ENCODE assay signal across 11 cellular contexts in genomic region chrX:71636438-71637252, GRCh38. TPM values are rescaled to one million over a fixed set of nuclear protein-coding genes. Genes with fewer than 3 reads are reported as not detected.
DNase-seq lines count a peak whose midpoint lies in the region; ATAC-seq, FAIRE-seq and TF ChIP-seq lines count a peak whose summit lies in the region.
"Had no signal": no experiment of that assay in that cellular context is flagged by ENCODE, and none has a peak within 500 bp of the region (broad histone marks: within the 10 kb centered on the region; RNA-seq: fewer than 3 reads in every experiment).

No MANE protein-coding gene starts in this region.

- TF ChIP-seq RAD21 in K562 (CRISPR knock-in tag; conservative IDR thresholded peaks at IDR 0.05 in 1 of 2, IDR thresholded peaks at IDR 0.05 in 1 of 2) = no peak

- no peaks in the 10 kb centered on the region for H3F3A ChIP-seq in MM.1S (ENCODE audit: insufficient read depth, low read length)

- H3K9me2 ChIP-seq in MM.1S (replicated peaks; ENCODE audit: insufficient read depth, low read length) = no peaks in the 10 kb centered on the region

- no peaks in the 10 kb centered on the region for H3K9me3 Mint-ChIP-seq in activated naive CD4-positive, alpha-beta T cell treated with anti-CD3 and anti-CD28 coated beads for 36 hours
- H3K9me3 Mint-ChIP-seq in activated naive CD4-positive, alpha-beta T cell treated with anti-CD3 and anti-CD28 coated beads, Interleukin-2, amount 10 ng/mL, durations not matched to agents 7 days and 5 days = no peaks in the 10 kb centered on the region
- H3K9me3 Mint-ChIP-seq in stimulated activated naive CD8-positive, alpha-beta T cell treated with anti-CD3 and anti-CD28 coated beads, Interleukin-15, Interleukin-2, amounts not matched to agents 100 ng/mL and 50 ng/mL, for 24 hours = no peaks in the 10 kb centered on the region
- H3K9me3 Mint-ChIP-seq: neural crest cell had no signal

- H3K27ac ChIP-seq in MM.1S (ENCODE audit: low read length) (peak overlapping the region; percentile 52), K562 (ENCODE audit: extremely low read depth, low read depth, low read length) (no peak overlapping the region)
- H3K27ac ChIP-seq: hepatocyte had no signal

- H3K4me3 Mint-ChIP-seq in activated naive CD4-positive, alpha-beta T cell treated with anti-CD3 and anti-CD28 coated beads for 36 hours = no peak overlapping the region
- no peak overlapping the region for H3K4me3 Mint-ChIP-seq in activated naive CD4-positive, alpha-beta T cell treated with anti-CD3 and anti-CD28 coated beads, Interleukin-2, amount 10 ng/mL, durations not matched to agents 7 days and 5 days
- peak overlapping the region; percentile 51 for H3K4me3 Mint-ChIP-seq in stimulated activated naive CD8-positive, alpha-beta T cell treated with anti-CD3 and anti-CD28 coated beads, Interleukin-15, Interleukin-2, amounts not matched to agents 100 ng/mL and 50 ng/mL, for 24 hours
- H3K4me3 Mint-ChIP-seq: brain, neural crest cell had no signal

- H3K4me3 ChIP-seq in MM.1S (ENCODE audit: low read length) (no peak overlapping the region; the same call in 1 of the 2 replicates), K562 (no peak overlapping the region)
- H3K4me3 ChIP-seq: hepatocyte had no signal

- H3K36me3 ChIP-seq in MM.1S (replicated peaks; ENCODE audit: insufficient read depth, low read length) (no peaks in the 10 kb centered on the region), K562 (ENCODE audit: control insufficient read depth, insufficient read depth, low read length) (no peaks in the 10 kb centered on the region)

- H3K4me2 ChIP-seq in MM.1S (ENCODE audit: low read depth, low read length) (peak overlapping the region; percentile 23; the same call in 1 of the 2 replicates), K562 (ENCODE audit: insufficient read depth, low read length) (no peak overlapping the region)
- H3K4me2 ChIP-seq: hepatocyte had no signal

- H3K27me3 ChIP-seq in MM.1S (replicated peaks; ENCODE audit: insufficient read depth, low read length) (no peaks in the 10 kb centered on the region), K562 (ENCODE audit: control insufficient read depth in 2 of 2, insufficient read depth in 2 of 2, low read length in 2 of 2) (no peaks in the 10 kb centered on the region)
- H3K27me3 ChIP-seq: hepatocyte had no signal

- no peak for FAIRE-seq in K562 (lab: Jason Lieb, UNC)

- peak overlapping the region; percentile 61 for H3K27ac Mint-ChIP-seq in activated naive CD4-positive, alpha-beta T cell treated with anti-CD3 and anti-CD28 coated beads for 36 hours
- H3K27ac Mint-ChIP-seq in activated naive CD4-positive, alpha-beta T cell treated with anti-CD3 and anti-CD28 coated beads, Interleukin-2, amount 10 ng/mL, durations not matched to agents 7 days and 5 days = no peak overlapping the region
- H3K27ac Mint-ChIP-seq in stimulated activated naive CD8-positive, alpha-beta T cell treated with anti-CD3 and anti-CD28 coated beads, Interleukin-15, Interleukin-2, amounts not matched to agents 100 ng/mL and 50 ng/mL, for 24 hours = no peak overlapping the region

- H3K9ac ChIP-seq in MM.1S (ENCODE audit: low read length) (peak overlapping the region; percentile 19; the same call in 1 of the 2 replicates), K562 (ENCODE audit: insufficient read depth in 1 of 2, low read depth in 2 of 2, low read length in 2 of 2) (no peak overlapping the region)

- H4K20me1 ChIP-seq in MM.1S (ENCODE audit: insufficient read depth, low read length) = no peaks in the 10 kb centered on the region
- no peaks in the 10 kb centered on the region for H4K20me1 ChIP-seq in K562 (replicated peaks; ENCODE audit: control insufficient read depth, insufficient read depth, low read length)

- intact Hi-C loops in activated naive CD4-positive, alpha-beta T cell treated with anti-CD3 and anti-CD28 coated beads for 36 hours (cut with micrococcal nuclease) = loop anchor here (5.0 kb wide), 1 partner anchor 104 kb away; the partner anchor contains the start of gene OGT
- intact Hi-C loops in K562 (cut with micrococcal nuclease) = no loop called here

- in situ Hi-C loops in K562 (cut with MboI) = no loop called here

- no peaks in the 10 kb centered on the region for H3K9me1 ChIP-seq in K562 (ENCODE audit: control insufficient read depth, insufficient read depth, low read length)

- no peaks in the 10 kb centered on the region for H3K27me3 Mint-ChIP-seq in activated naive CD4-positive, alpha-beta T cell treated with anti-CD3 and anti-CD28 coated beads for 36 hours (ENCODE audit: low read depth)
- no peaks in the 10 kb centered on the region for H3K27me3 Mint-ChIP-seq in activated naive CD4-positive, alpha-beta T cell treated with anti-CD3 and anti-CD28 coated beads, Interleukin-2, amount 10 ng/mL, durations not matched to agents 7 days and 5 days
- H3K27me3 Mint-ChIP-seq in stimulated activated naive CD8-positive, alpha-beta T cell treated with anti-CD3 and anti-CD28 coated beads, Interleukin-15, Interleukin-2, amounts not matched to agents 100 ng/mL and 50 ng/mL, for 24 hours = no peaks in the 10 kb centered on the region
- H3K27me3 Mint-ChIP-seq: brain had no signal

- no peak for TF ChIP-seq POLR2A in K562 (conservative IDR thresholded peaks at IDR 0.05)

- no TSS peak for BruUV-seq in K562 (replicated peaks; lab: Mats Ljungman, UMichigan)

- peak; percentile 27 for DNase-seq in activated naive CD4-positive, alpha-beta T cell treated with anti-CD3 and anti-CD28 coated beads for 36 hours
- DNase-seq in activated naive CD4-positive, alpha-beta T cell treated with anti-CD3 and anti-CD28 coated beads, Interleukin-2, amount 10 ng/mL, durations not matched to agents 7 days and 5 days = no peak
- DNase-seq in MM.1S (peak; percentile 83), K562 (ENCODE audit: extremely low read depth in 1 of 4, low spot score in 3 of 4) (no peak), hepatic stellate cell (ENCODE audit: low spot score) (no peak)

- peaks cover 24% of the 10 kb centered on the region for H3K4me1 ChIP-seq in MM.1S (ENCODE audit: low read length)
- no peaks in the 10 kb centered on the region; a peak in 1 of 5 replicates for H3K4me1 ChIP-seq in K562 (replicated peaks in 1 of 2; ENCODE audit: control insufficient read depth in 2 of 2, insufficient read depth in 2 of 2, low read length in 2 of 2)

- CTCF ChIA-PET in activated naive CD4-positive, alpha-beta T cell treated with anti-CD3 and anti-CD28 coated beads for 36 hours (lab: Charles Lee) = interaction anchor here (1.2 kb wide), 1 partner anchor 14 kb away, joined by 9 read pairs; no protein-coding TSS in a partner anchor
- CTCF ChIA-PET in activated naive CD4-positive, alpha-beta T cell treated with anti-CD3 and anti-CD28 coated beads, Interleukin-2, amount 10 ng/mL, durations not matched to agents 7 days and 5 days (lab: Charles Lee) = interaction anchor here (1.2 kb wide), 1 partner anchor 13 kb away, joined by 4 read pairs; no protein-coding TSS in a partner anchor
- CTCF ChIA-PET in K562 (lab: Yijun Ruan, JAX; ENCODE audit: low intra/inter-chr PET ratio) = no interaction called here

- 20% methylated on average over 8 of the region's 9 CpGs for WGBS in K562 (ENCODE audit: insufficient coverage, low coverage, missing lambda C conversion rate)

- peaks cover 17% of the 10 kb centered on the region for H3K4me1 Mint-ChIP-seq in activated naive CD4-positive, alpha-beta T cell treated with anti-CD3 and anti-CD28 coated beads for 36 hours (ENCODE audit: low read depth)
- H3K4me1 Mint-ChIP-seq in activated naive CD4-positive, alpha-beta T cell treated with anti-CD3 and anti-CD28 coated beads, Interleukin-2, amount 10 ng/mL, durations not matched to agents 7 days and 5 days = peaks cover 17% of the 10 kb centered on the region
- peaks cover 12% of the 10 kb centered on the region for H3K4me1 Mint-ChIP-seq in stimulated activated naive CD8-positive, alpha-beta T cell treated with anti-CD3 and anti-CD28 coated beads, Interleukin-15, Interleukin-2, amounts not matched to agents 100 ng/mL and 50 ng/mL, for 24 hours (ENCODE audit: low read depth)
- H3K4me1 Mint-ChIP-seq: brain, neural crest cell had no signal

- ATAC-seq in K562 (peak; percentile 35; the same call in 1 of the 3 replicates), GM18907 (IDR thresholded peaks at IDR 0.05; ENCODE audit: unreplicated experiment) (no peak), GM21529 (IDR thresholded peaks at IDR 0.05; ENCODE audit: unreplicated experiment) (no peak)

- H3K79me2 ChIP-seq in MM.1S (ENCODE audit: low read length) (no peaks in the 10 kb centered on the region), K562 (ENCODE audit: control insufficient read depth, insufficient read depth, low read length) (no peaks in the 10 kb centered on the region)
- H3K79me2 ChIP-seq: hepatocyte had no signal

- H3K36me3 Mint-ChIP-seq in activated naive CD4-positive, alpha-beta T cell treated with anti-CD3 and anti-CD28 coated beads for 36 hours (ENCODE audit: low read depth) = no peaks in the 10 kb centered on the region
- no peaks in the 10 kb centered on the region for H3K36me3 Mint-ChIP-seq in activated naive CD4-positive, alpha-beta T cell treated with anti-CD3 and anti-CD28 coated beads, Interleukin-2, amount 10 ng/mL, durations not matched to agents 7 days and 5 days
- no peaks in the 10 kb centered on the region for H3K36me3 Mint-ChIP-seq in stimulated activated naive CD8-positive, alpha-beta T cell treated with anti-CD3 and anti-CD28 coated beads, Interleukin-15, Interleukin-2, amounts not matched to agents 100 ng/mL and 50 ng/mL, for 24 hours (ENCODE audit: low read depth)
- H3K36me3 Mint-ChIP-seq: brain had no signal

- no peaks in the 10 kb centered on the region for H3K9me3 ChIP-seq in MM.1S (replicated peaks; ENCODE audit: insufficient read depth, low read length)
- H3K9me3 ChIP-seq in K562 (replicated peaks; ENCODE audit: control insufficient read depth, insufficient read depth, low read depth, low read length) = no peaks in the 10 kb centered on the region

- TF ChIP-seq EP300 in K562 (IDR thresholded peaks at IDR 0.05; ENCODE audit: low read length) = no peak

- no peak for TF ChIP-seq CTCF in MM.1S (IDR thresholded peaks at IDR 0.05; ENCODE audit: low read length)
- no peak for TF ChIP-seq CTCF in K562 (IDR thresholded peaks at IDR 0.05 in 2 of 3, conservative IDR thresholded peaks at IDR 0.05 in 1 of 3; ENCODE audit: insufficient read depth in 2 of 3, low read depth in 1 of 3, low read length in 3 of 3)

- H2AFZ ChIP-seq in MM.1S (ENCODE audit: low read length) = peak overlapping the region; percentile 51
- H2AFZ ChIP-seq in K562 (ENCODE audit: low read depth, low read length) = no peak overlapping the region
- H2AFZ ChIP-seq: hepatocyte had no signal

- POLR2A ChIA-PET in K562 (lab: Yijun Ruan, JAX) = no interaction called here

RNA-seq across cellular contexts. Expression of gene CXCR3, which starts 18.3 kb away (rescaled TPM):
- 1 to 10 TPM; 2.1 to 2.5 TPM for total RNA-seq in activated naive CD4-positive, alpha-beta T cell treated with anti-CD3 and anti-CD28 coated beads for 36 hours
- not detected in 2 replicates for total RNA-seq in K562 (2011; cell fraction: chromatin; rRNA removed; ENCODE audit: low replicate concordance)
- total RNA-seq in K562 (2011; cell fraction: nucleolus; rRNA removed) = not detected in 2 replicates
- total RNA-seq in K562 (2011; cell fraction: nucleoplasm; rRNA removed) = not detected in 2 replicates
- not detected in 2 replicates for total RNA-seq in K562 (2014; rRNA removed)
- total RNA-seq in K562 (2014; rRNA removed; fragmentation: Illumina TruSeq; extraction: Trizol) = not detected in 2 replicates
- total RNA-seq in K562 (2015; rRNA removed; fragmentation: Illumina TruSeq; extraction: Trizol) = not detected in 2 replicates
- total RNA-seq in K562 (2021) = not detected in 2 replicates
- polyA plus RNA-seq in K562 (2011; rRNA removed) = not detected in 2 replicates
- polyA plus RNA-seq in K562 (2011; cell fraction: cytosol; rRNA removed) = not detected in 2 replicates
- polyA plus RNA-seq in K562 (2011; cell fraction: nucleus; rRNA removed) = not detected in 2 replicates
- not detected in 2 replicates for polyA plus RNA-seq in K562 (2012)
- polyA plus RNA-seq in K562 (2014; fragmentation: Illumina TruSeq; extraction: Trizol) = not detected in 2 replicates
- polyA plus RNA-seq in K562 (2014; fragmentation: Nextera tagmentation; extraction: Ambion mirVana) = not detected
- not detected in 2 replicates for polyA plus RNA-seq in K562 (2014; rRNA removed)
- not detected in 2 replicates for polyA minus RNA-seq in K562 (2011; rRNA and poly(A)+ RNA removed)
- not detected in 2 replicates for polyA minus RNA-seq in K562 (2011; cell fraction: cytosol; rRNA and poly(A)+ RNA removed)
- not detected in 2 replicates for polyA minus RNA-seq in K562 (2011; cell fraction: nucleus; rRNA and poly(A)+ RNA removed)
- total RNA-seq: hepatocyte, neural crest cell had no signal
- polyA plus RNA-seq: hepatocyte had no signal

RNA-seq across cellular contexts. Expression of gene GCNA, which starts 58.4 kb away (rescaled TPM):
- total RNA-seq in activated naive CD4-positive, alpha-beta T cell treated with anti-CD3 and anti-CD28 coated beads for 36 hours = 1 to 10 TPM; 2.8 to 2.9 TPM
- total RNA-seq in K562 (2011; cell fraction: chromatin; rRNA removed; ENCODE audit: low replicate concordance) = 2.2 and 4.0 TPM in 2 replicates
- 0.67 and 1.8 TPM in 2 replicates for total RNA-seq in K562 (2011; cell fraction: nucleolus; rRNA removed)
- 1.1 and 1.8 TPM in 2 replicates for total RNA-seq in K562 (2011; cell fraction: nucleoplasm; rRNA removed)
- total RNA-seq in K562 (2014; rRNA removed) (0.45 and 0.86 TPM in 2 replicates), K562 (2014; rRNA removed; fragmentation: Illumina TruSeq; extraction: Trizol) (0.77 and 0.87 TPM in 2 replicates), K562 (2015; rRNA removed; fragmentation: Illumina TruSeq; extraction: Trizol) (1.2 and 1.4 TPM in 2 replicates), K562 (2021) (0.47 and 0.58 TPM in 2 replicates)
- polyA plus RNA-seq in K562 (2011; rRNA removed) (0.85 and 1.3 TPM in 2 replicates), K562 (2014; fragmentation: Illumina TruSeq; extraction: Trizol) (0.42 and 1.1 TPM in 2 replicates), K562 (2014; fragmentation: Nextera tagmentation; extraction: Ambion mirVana) (under 1 TPM; 0.27 to 0.64 TPM), K562 (2014; rRNA removed) (1.3 and 1.5 TPM in 2 replicates)
- polyA plus RNA-seq in K562 (2011; cell fraction: cytosol; rRNA removed) = 0.15 and 0.66 TPM in 2 replicates
- polyA plus RNA-seq in K562 (2011; cell fraction: nucleus; rRNA removed) = 2.3 and 6.8 TPM in 2 replicates
- polyA plus RNA-seq in K562 (2012) = 0.49 and 2.3 TPM in 2 replicates
- 0.56 and 1.6 TPM in 2 replicates for polyA minus RNA-seq in K562 (2011; rRNA and poly(A)+ RNA removed)
- not detected in 2 replicates for polyA minus RNA-seq in K562 (2011; cell fraction: cytosol; rRNA and poly(A)+ RNA removed)
- 0.67 and 2.2 TPM in 2 replicates for polyA minus RNA-seq in K562 (2011; cell fraction: nucleus; rRNA and poly(A)+ RNA removed)

Comparison
In these comparisons a context has a peak if more than half of its experiments do, and no peak if none do; other contexts are left out.
1. DNase-seq: peak in activated naive CD4-positive, alpha-beta T cell treated with anti-CD3 and anti-CD28 coated beads for 36 hours (single experiment) and MM.1S (single experiment); none in activated naive CD4-positive, alpha-beta T cell treated with anti-CD3 and anti-CD28 coated beads, Interleukin-2, amount 10 ng/mL, durations not matched to agents 7 days and 5 days (single experiment), K562 (0 of 4) and hepatic stellate cell (single experiment).